28 cellular contexts compared by ENCODE assay signal in genomic region chr20:62754122-62754990, GRCh38. TPM values are rescaled to one million over a fixed set of nuclear protein-coding genes. Genes with fewer than 3 reads are reported as not detected.
DNase-seq lines count a peak whose midpoint lies in the region; ATAC-seq, FAIRE-seq and TF ChIP-seq lines count a peak whose summit lies in the region.
"Had no signal": no experiment of that assay in that cellular context is flagged by ENCODE, and none has a peak within 500 bp of the region (broad histone marks: within the 10 kb centered on the region; RNA-seq: fewer than 3 reads in every experiment).

No MANE protein-coding gene starts in this region.

- no peak overlapping the region for H3K14ac ChIP-seq in trophoblast cell (ENCODE audit: low read length)

- TF ChIP-seq EP300 in transverse colon (IDR thresholded peaks at IDR 0.05; ENCODE audit: low read depth): no peak

- peaks cover 0 to 8% (median 0%) of the 10 kb centered on the region in 12 donors for H3K9me3 ChIP-seq in heart left ventricle
- H3K9me3 ChIP-seq in trophoblast cell (ENCODE audit: insufficient read depth, low read depth, low read length): peaks cover 5% of the 10 kb centered on the region
- H3K9me3 ChIP-seq in transverse colon: no peaks in the 10 kb centered on the region
- H3K9me3 ChIP-seq: colonic mucosa, prostate gland had no signal

- no peak overlapping the region for H2BK120ac ChIP-seq in trophoblast cell (ENCODE audit: insufficient read depth, low read length, poor library complexity)

- H3K23ac ChIP-seq in trophoblast cell (ENCODE audit: low read length): no peak overlapping the region

- no peak overlapping the region for H4K12ac ChIP-seq in trophoblast cell (ENCODE audit: low read depth, low read length)

- H4K91ac ChIP-seq in trophoblast cell (ENCODE audit: low read depth, low read length): no peak overlapping the region

- H3K4me3 Mint-ChIP-seq in CD14-positive monocyte: no peak overlapping the region
- H3K4me3 Mint-ChIP-seq: activated CD4-positive, alpha-beta T cell treated with anti-CD3 and anti-CD28 coated beads, Interleukin-2, amount 10 ng/mL, durations not matched to agents 7 days and 5 days; memory B cell; neural progenitor cell; WTC11 had no signal

- no peak overlapping the region for H2AFZ ChIP-seq in trophoblast cell (ENCODE audit: insufficient read depth, low read length, poor library complexity)
- H2AFZ ChIP-seq: neural progenitor cell had no signal

- H3K79me2 ChIP-seq in trophoblast cell (ENCODE audit: control insufficient read depth, insufficient read depth, low read length, poor library complexity): no peaks in the 10 kb centered on the region

- intact Hi-C loops in CD14-positive monocyte (cut with micrococcal nuclease): no loop called here
- intact Hi-C loops in heart left ventricle (cut with DNase I): no loop called here
- intact Hi-C loops in sciatic nerve (cut with DNase I): no loop called here
- intact Hi-C loops in transverse colon (cut with DNase I; ENCODE audit: low total_unique reads): no loop called here

- H3K79me1 ChIP-seq in trophoblast cell (ENCODE audit: low read length): peaks cover 2% of the 10 kb centered on the region

- TF ChIP-seq POLR2A in heart left ventricle (IDR thresholded peaks at IDR 0.05) (no peak), transverse colon (IDR thresholded peaks at IDR 0.05) (no peak)

- H3K27ac Mint-ChIP-seq in CD14-positive monocyte: no peak overlapping the region
- H3K27ac Mint-ChIP-seq: activated CD4-positive, alpha-beta T cell treated with anti-CD3 and anti-CD28 coated beads, Interleukin-2, amount 10 ng/mL, durations not matched to agents 7 days and 5 days; memory B cell; WTC11 had no signal

- peaks cover 11% of the 10 kb centered on the region for H3K4me1 Mint-ChIP-seq in CD14-positive monocyte

- no peak overlapping the region for H3K4ac ChIP-seq in trophoblast cell (ENCODE audit: low read depth, low read length)

- no peak overlapping the region for H3K4me3 ChIP-seq in heart left ventricle
- peak overlapping the region; percentile 61 for H3K4me3 ChIP-seq in trophoblast cell (ENCODE audit: low read depth, low read length)
- H3K4me3 ChIP-seq in transverse colon: no peak overlapping the region
- H3K4me3 ChIP-seq: BLaER1 treated with 17β-estradiol and CSF1 and Interleukin-3, amounts not matched to agents 10 nM and 100 nM; colonic mucosa; neural progenitor cell; prostate gland; SJCRH30; tibial nerve had no signal

- TF ChIP-seq CTCF in CD14-positive monocyte (IDR thresholded peaks at IDR 0.05): no peak
- no peak for TF ChIP-seq CTCF in heart left ventricle (IDR thresholded peaks at IDR 0.05)
- no peak for TF ChIP-seq CTCF in transverse colon (IDR thresholded peaks at IDR 0.05)

- peaks cover 2 to 18% of the 10 kb centered on the region in 2 donors for H3K36me3 Mint-ChIP-seq in CD14-positive monocyte
- H3K36me3 Mint-ChIP-seq: neural progenitor cell, WTC11 had no signal

- in situ Hi-C loops in transverse colon (cut with MboI; ENCODE audit: low pct_ligation_motif_present in 1 of 4, low pct_unique_long_range_greater_than_20kb in 1 of 4, low sequenced_read_pairs in 3 of 4): no loop called here

- no peak for FAIRE-seq in GM19239 (lab: Jason Lieb, UNC)

- H3K27me3 Mint-ChIP-seq in CD14-positive monocyte (ENCODE audit: low read depth in 3 of 3): peaks cover 6 to 15% (median 12%) of the 10 kb centered on the region in 3 donors

- H3K27me3 ChIP-seq in heart left ventricle: peaks cover 0 to 32% (median 3%) of the 10 kb centered on the region in 9 donors
- H3K27me3 ChIP-seq in trophoblast cell (ENCODE audit: insufficient read depth, low read length): no peaks in the 10 kb centered on the region
- H3K27me3 ChIP-seq in transverse colon: peaks cover 15% of the 10 kb centered on the region
- H3K27me3 ChIP-seq: BLaER1 treated with 17β-estradiol and CSF1 and Interleukin-3, amounts not matched to agents 10 nM and 100 nM; colonic mucosa had no signal

- no peak overlapping the region for H2BK12ac ChIP-seq in trophoblast cell (ENCODE audit: low read length)

- no peaks in the 10 kb centered on the region for H3K36me3 ChIP-seq in heart left ventricle
- H3K36me3 ChIP-seq in trophoblast cell (ENCODE audit: control insufficient read depth in 1 of 2, insufficient read depth in 2 of 2, low read length in 2 of 2): no peaks in the 10 kb centered on the region
- H3K36me3 ChIP-seq in transverse colon: no peaks in the 10 kb centered on the region
- H3K36me3 ChIP-seq: BLaER1 treated with 17β-estradiol and CSF1 and Interleukin-3, amounts not matched to agents 10 nM and 100 nM; colonic mucosa; neural progenitor cell; prostate gland; SJCRH30; tibial nerve had no signal

- H3K9ac ChIP-seq in trophoblast cell (ENCODE audit: low read length): peak overlapping the region; percentile 25
- H3K9ac ChIP-seq: BLaER1 treated with 17β-estradiol and CSF1 and Interleukin-3, amounts not matched to agents 10 nM and 100 nM; KMS-11; neural progenitor cell had no signal

- H3K27ac ChIP-seq in heart left ventricle (no peak overlapping the region), trophoblast cell (ENCODE audit: low read depth, low read length) (no peak overlapping the region), transverse colon (no peak overlapping the region)
- H3K27ac ChIP-seq: BLaER1 treated with 17β-estradiol and CSF1 and Interleukin-3, amounts not matched to agents 10 nM and 100 nM; colonic mucosa; KMS-11; neural progenitor cell; prostate gland; SJCRH30; tibial nerve had no signal

- no peak overlapping the region for H3K4me2 ChIP-seq in trophoblast cell (ENCODE audit: low read length)
- H3K4me2 ChIP-seq: BLaER1 treated with 17β-estradiol and CSF1 and Interleukin-3, amounts not matched to agents 10 nM and 100 nM; KMS-11; neural progenitor cell had no signal

- no peak overlapping the region for H3K18ac ChIP-seq in trophoblast cell (ENCODE audit: low read length)

- H2AK5ac ChIP-seq in trophoblast cell (ENCODE audit: low read length): no peak overlapping the region

- WGBS in heart left ventricle, 4 donors: 88 to 95% (median 90%) methylated on average over 27 to 31 of the region's 31 CpGs
- no CpG with 5 or more reads among the region's 31 CpGs for WGBS in trophoblast cell (ENCODE audit: extremely low coverage, insufficient coverage, insufficient read length)
- 89 to 94% methylated on average over 12 to 27 of the region's 31 CpGs for WGBS in transverse colon (ENCODE audit: low coverage in 1 of 2), 2 donors

- DNase-seq in CD14-positive monocyte (ENCODE audit: low spot score): peak; percentile 38
- DNase-seq in NAMALWA (ENCODE audit: low spot score): peak; percentile 21
- DNase-seq in heart left ventricle: peak in 3 of 5 donors; percentile 14 to 48 (median 17)
- DNase-seq in trophoblast cell: no peak
- no peak for DNase-seq in sciatic nerve (ENCODE audit: low spot score)
- DNase-seq in GM19239 (ENCODE audit: insufficient read length, low spot score): no peak
- no peak for DNase-seq in transverse colon
- DNase-seq: activated CD4-positive, alpha-beta T cell treated with anti-CD3 and anti-CD28 coated beads, Interleukin-2, amount 10 ng/mL, durations not matched to agents 7 days and 5 days; activated naive CD4-positive, alpha-beta T cell treated with anti-CD3 and anti-CD28 coated beads, Interleukin-2, amount 50 U/mL, for 16 hours; amniotic stem cell; colonic mucosa; COR-L47; DMS53; effector CD8-positive, alpha-beta T cell; H7; head of caudate nucleus; NCI-H1436 treated with DMSO at 0.1 percent for 48 hours; NCI-H524; SJCRH30 had no signal

- no peak overlapping the region for H2BK5ac ChIP-seq in trophoblast cell (ENCODE audit: low read depth, low read length, poor library complexity)

- no peak overlapping the region for H4K8ac ChIP-seq in trophoblast cell (ENCODE audit: low read depth, low read length)

- peaks cover 0 to 6% (median 0%) of the 10 kb centered on the region in 7 donors for H3K9me3 Mint-ChIP-seq in CD14-positive monocyte
- H3K9me3 Mint-ChIP-seq: activated CD4-positive, alpha-beta T cell treated with anti-CD3 and anti-CD28 coated beads, Interleukin-2, amount 10 ng/mL, durations not matched to agents 7 days and 5 days; memory B cell; WTC11 had no signal

- peaks cover 0 to 5% (median 0%) of the 10 kb centered on the region in 12 donors for H3K4me1 ChIP-seq in heart left ventricle
- H3K4me1 ChIP-seq in trophoblast cell (ENCODE audit: control insufficient read depth in 1 of 2, insufficient read depth in 2 of 2, low read length in 2 of 2): peaks cover 8 to 18% of the 10 kb centered on the region in 2 experiments
- H3K4me1 ChIP-seq in transverse colon: peaks cover 0 to 18% (median 8%) of the 10 kb centered on the region in 4 donors
- H3K4me1 ChIP-seq: colonic mucosa, prostate gland, SJCRH30, tibial nerve had no signal

- no peak for ATAC-seq in heart left ventricle
- no peak for ATAC-seq in sciatic nerve
- ATAC-seq: WTC11 had no signal

RNA-seq across cellular contexts. Expression of gene MRGBP, which starts 41.9 kb away (rescaled TPM):
- 10 to 100 TPM; 10.2 to 10.5 TPM for polyA plus RNA-seq in CD14-positive monocyte
- 10 to 100 TPM in 1 of 9 donors, 1 to 10 TPM in 8; 7.2 to 10.5 (median 8.7) TPM for total RNA-seq in heart left ventricle
- polyA plus RNA-seq in heart left ventricle: 10 to 100 TPM in 1 of 2 donors, 1 to 10 TPM in 1; 7.1 to 10.2 TPM
- 13.3 and 13.7 TPM in 2 replicates for polyA plus RNA-seq in trophoblast cell (2013)
- total RNA-seq in sciatic nerve: 10.4 TPM
- total RNA-seq in transverse colon: 10 to 100 TPM; 10.8 to 13.0 (median 11.9) TPM

RNA-seq across cellular contexts. Expression of gene NTSR1, which starts 45.7 kb away (rescaled TPM):
- under 1 TPM; 0.35 to 0.40 TPM for polyA plus RNA-seq in CD14-positive monocyte
- total RNA-seq in heart left ventricle: under 1 TPM in 3 of 9 donors, not detected in 6; 0.07 to 0.32 (median 0.07) TPM
- under 1 TPM in 1 of 2 donors, not detected in 1; 0.01 TPM for polyA plus RNA-seq in heart left ventricle
- 0.03 and 0.08 TPM in 2 replicates for polyA plus RNA-seq in trophoblast cell (2013)
- 0.09 TPM for total RNA-seq in sciatic nerve
- 10 to 100 TPM in 1 of 4 donors, 1 to 10 TPM in 3; 1.5 to 23.9 (median 4.7) TPM for total RNA-seq in transverse colon
- total RNA-seq: epithelial cell of proximal tubule, G401 had no signal

RNA-seq across cellular contexts. Expression of gene OGFR, which starts 50.3 kb away (rescaled TPM):
- 10 to 100 TPM; 47.8 to 79.3 TPM for polyA plus RNA-seq in CD14-positive monocyte
- 10 to 100 TPM; 14.9 to 46.9 (median 19.2) TPM for total RNA-seq in heart left ventricle
- 10 to 100 TPM; 23.6 to 25.3 TPM for polyA plus RNA-seq in heart left ventricle
- polyA plus RNA-seq in trophoblast cell (2013): 31.8 and 32.7 TPM in 2 replicates
- total RNA-seq in sciatic nerve: 52.7 TPM
- total RNA-seq in transverse colon: 100 to 1,000 TPM in 1 of 4 donors, 10 to 100 TPM in 3; 55.2 to 137 (median 71.1) TPM

Comparison
In these comparisons a context has a peak if more than half of its experiments do, and no peak if none do; other contexts are left out.
1. DNase-seq: peak in CD14-positive monocyte (single experiment), NAMALWA (single experiment) and heart left ventricle (3 of 5); none in trophoblast cell (0 of 2), sciatic nerve (single experiment), GM19239 (single experiment) and transverse colon (single experiment).